32 cellular contexts compared by ENCODE assay signal in the genomic region with DNA sequence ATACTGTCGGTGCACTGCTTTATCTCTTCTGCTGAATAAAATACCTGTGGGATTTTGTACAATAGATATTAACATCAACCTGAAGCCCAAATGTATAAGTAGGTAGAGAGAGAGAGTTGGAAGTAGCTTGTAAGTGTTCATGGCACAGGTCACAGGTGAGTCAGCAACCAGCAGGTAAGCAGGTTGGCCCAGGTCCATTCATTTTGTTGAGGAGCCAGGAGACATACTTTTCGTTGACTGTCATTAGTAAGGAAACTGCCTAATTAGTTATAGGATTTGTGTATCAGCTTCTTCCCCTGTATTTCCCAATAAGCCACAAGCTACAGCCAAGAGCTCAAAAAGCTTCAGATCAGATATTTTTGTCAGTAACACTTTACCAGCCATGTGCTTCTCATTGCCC.
"Had no signal": no experiment of that assay in that cellular context is flagged by ENCODE, and none has a peak within 500 bp of the region (broad histone marks: within the 10 kb centered on the region; RNA-seq: fewer than 3 reads in every experiment).

No MANE protein-coding gene starts in this region.

- H3K4me3 ChIP-seq: adrenal gland, body of pancreas, cardiac muscle cell, colonic mucosa, dorsolateral prefrontal cortex, esophagus squamous epithelium had no signal

- H3K27me3 ChIP-seq: adrenal gland, body of pancreas, cardiac muscle cell, colonic mucosa, esophagus squamous epithelium had no signal

- DNase-seq: activated CD4-positive, alpha-beta memory T cell treated with anti-CD3 and anti-CD28 coated beads for 36 hours; activated CD4-positive, alpha-beta T cell treated with anti-CD3 and anti-CD28 coated beads for 36 hours; activated CD4-positive, alpha-beta T cell treated with anti-CD3 and anti-CD28 coated beads, Interleukin-2, amount 10 ng/mL, durations not matched to agents 24 days and 14 days; activated CD4-positive, CD25-positive, alpha-beta regulatory T cell; activated CD4-positive, CD25-positive, alpha-beta regulatory T cell treated with anti-CD3 and anti-CD28 coated beads, Interleukin-2, amount 50 U/mL, for 72 hours; activated CD8-positive, alpha-beta memory T cell treated with anti-CD3 and anti-CD28 coated beads, Interleukin-2, amount 10 ng/mL, durations not matched to agents 7 days and 5 days; activated CD8-positive, alpha-beta memory T cell treated with anti-CD3 and anti-CD28 coated beads, Interleukin-2, amount 50 U/mL, for 4 hours; activated CD8-positive, alpha-beta T cell treated with anti-CD3 and anti-CD28 coated beads, Interleukin-2, amount 10 ng/mL, durations not matched to agents 7 days and 5 days; activated effector memory CD4-positive, alpha-beta T cell treated with anti-CD3 and anti-CD28 coated beads, Interleukin-2, amount 50 U/mL, for 16 hours; activated naive CD4-positive, alpha-beta T cell treated with anti-CD3 and anti-CD28 coated beads for 36 hours; activated naive CD8-positive, alpha-beta T cell treated with anti-CD3 and anti-CD28 coated beads for 36 hours; activated naive CD8-positive, alpha-beta T cell treated with anti-CD3 and anti-CD28 coated beads, Interleukin-2, amount 50 U/mL, for 24 hours; activated T-cell treated with anti-CD3 and anti-CD28 coated beads, Interleukin-2, amount 50 U/mL, for 1 hour; activated T-cell treated with anti-CD3 and anti-CD28 coated beads, Interleukin-2, amount 50 U/mL, for 48 hours; adrenal gland; amygdala; aorta; body of pancreas; central memory CD4-positive, alpha-beta T cell; cerebellar nuclear complex; colonic mucosa; dorsolateral prefrontal cortex; effector memory CD4-positive, alpha-beta T cell; endodermal cell; erythroblast; esophagus squamous epithelium; T-helper 2 cell had no signal

- ATAC-seq: activated CD4-positive, alpha-beta T cell treated with anti-CD3 and anti-CD28 coated beads for 36 hours; activated CD8-positive, alpha-beta memory T cell treated with anti-CD3 and anti-CD28 coated beads, Interleukin-2, amount 10 ng/mL, durations not matched to agents 7 days and 5 days; activated CD8-positive, alpha-beta T cell treated with anti-CD3 and anti-CD28 coated beads, Interleukin-2, amount 10 ng/mL, durations not matched to agents 7 days and 5 days; activated naive CD8-positive, alpha-beta T cell treated with anti-CD3 and anti-CD28 coated beads, Interleukin-2, amount 50 U/mL, for 24 hours; body of pancreas had no signal

- H3K27ac Mint-ChIP-seq: activated CD4-positive, alpha-beta memory T cell treated with anti-CD3 and anti-CD28 coated beads for 36 hours; activated CD4-positive, alpha-beta T cell treated with anti-CD3 and anti-CD28 coated beads for 36 hours; activated CD4-positive, alpha-beta T cell treated with anti-CD3 and anti-CD28 coated beads, Interleukin-2, amount 10 ng/mL, durations not matched to agents 24 days and 14 days; activated CD8-positive, alpha-beta memory T cell treated with anti-CD3 and anti-CD28 coated beads, Interleukin-2, amount 10 ng/mL, durations not matched to agents 7 days and 5 days; activated CD8-positive, alpha-beta T cell treated with anti-CD3 and anti-CD28 coated beads, Interleukin-2, amount 10 ng/mL, durations not matched to agents 7 days and 5 days; activated naive CD4-positive, alpha-beta T cell treated with anti-CD3 and anti-CD28 coated beads for 36 hours; activated naive CD4-positive, alpha-beta T cell treated with anti-CD3 and anti-CD28 coated beads, Interleukin-2, amount 50 U/mL, for 24 hours; activated naive CD8-positive, alpha-beta T cell treated with anti-CD3 and anti-CD28 coated beads for 36 hours; activated naive CD8-positive, alpha-beta T cell treated with anti-CD3 and anti-CD28 coated beads, Interleukin-2, amount 50 U/mL, for 24 hours; activated T-helper 1 cell treated with anti-CD3 and anti-CD28 coated beads, Interleukin-12 subunit alpha, Interleukin-12 subunit beta, Interleukin-2, Interleukin-4 antibody, amounts not matched to agents 30 ng/mL and 10 ng/mL and 1 ng/mL, durations not matched to agents 14 hours and 24 hours and 36 hours; activated T-helper 2 cell treated with anti-CD3 and anti-CD28 coated beads, Interferon-gamma antibody, Interleukin-2, Interleukin-4, amounts not matched to agents 10 μg/mL and 5 μg/mL and 100 μg/mL, durations not matched to agents 14 hours and 24 hours and 36 hours; dendritic cell treated with granulocyte-macrophage colony-stimulating factor and Interleukin-4, amounts not matched to agents 40 ng/mL and 50 ng/mL, for 4 days; endodermal cell had no signal

- H3K36me3 ChIP-seq: adrenal gland, cardiac muscle cell, colonic mucosa, esophagus squamous epithelium had no signal

- H3K27ac ChIP-seq: adrenal gland, body of pancreas, cardiac muscle cell, colonic mucosa, dorsolateral prefrontal cortex, esophagus squamous epithelium had no signal

- H3K4me1 Mint-ChIP-seq: activated CD4-positive, alpha-beta T cell treated with anti-CD3 and anti-CD28 coated beads for 36 hours; activated CD4-positive, alpha-beta T cell treated with anti-CD3 and anti-CD28 coated beads, Interleukin-2, amount 10 ng/mL, durations not matched to agents 24 days and 14 days; activated CD8-positive, alpha-beta memory T cell treated with anti-CD3 and anti-CD28 coated beads, Interleukin-2, amount 10 ng/mL, durations not matched to agents 7 days and 5 days; activated naive CD4-positive, alpha-beta T cell treated with anti-CD3 and anti-CD28 coated beads, Interleukin-2, amount 50 U/mL, for 24 hours; activated naive CD8-positive, alpha-beta T cell treated with anti-CD3 and anti-CD28 coated beads for 36 hours; activated naive CD8-positive, alpha-beta T cell treated with anti-CD3 and anti-CD28 coated beads, Interleukin-2, amount 50 U/mL, for 24 hours had no signal

- H3K9me3 ChIP-seq: adrenal gland, body of pancreas, colonic mucosa, esophagus squamous epithelium had no signal

- H3K4me3 Mint-ChIP-seq: activated CD4-positive, alpha-beta memory T cell treated with anti-CD3 and anti-CD28 coated beads for 36 hours; activated CD4-positive, alpha-beta T cell treated with anti-CD3 and anti-CD28 coated beads for 36 hours; activated CD4-positive, alpha-beta T cell treated with anti-CD3 and anti-CD28 coated beads, Interleukin-2, amount 10 ng/mL, durations not matched to agents 24 days and 14 days; activated CD8-positive, alpha-beta memory T cell treated with anti-CD3 and anti-CD28 coated beads, Interleukin-2, amount 10 ng/mL, durations not matched to agents 7 days and 5 days; activated CD8-positive, alpha-beta T cell treated with anti-CD3 and anti-CD28 coated beads, Interleukin-2, amount 10 ng/mL, durations not matched to agents 7 days and 5 days; activated naive CD4-positive, alpha-beta T cell treated with anti-CD3 and anti-CD28 coated beads for 36 hours; activated naive CD4-positive, alpha-beta T cell treated with anti-CD3 and anti-CD28 coated beads, Interleukin-2, amount 50 U/mL, for 24 hours; activated naive CD8-positive, alpha-beta T cell treated with anti-CD3 and anti-CD28 coated beads for 36 hours; activated naive CD8-positive, alpha-beta T cell treated with anti-CD3 and anti-CD28 coated beads, Interleukin-2, amount 50 U/mL, for 24 hours; activated T-helper 1 cell treated with anti-CD3 and anti-CD28 coated beads, Interleukin-12 subunit alpha, Interleukin-12 subunit beta, Interleukin-2, Interleukin-4 antibody, amounts not matched to agents 30 ng/mL and 10 ng/mL and 1 ng/mL, durations not matched to agents 14 hours and 24 hours and 36 hours; dendritic cell treated with granulocyte-macrophage colony-stimulating factor and Interleukin-4, amounts not matched to agents 40 ng/mL and 50 ng/mL, for 4 days; endodermal cell had no signal

- H3K9me3 Mint-ChIP-seq: endodermal cell had no signal

- H3K36me3 Mint-ChIP-seq: activated CD4-positive, alpha-beta memory T cell treated with anti-CD3 and anti-CD28 coated beads for 36 hours; activated naive CD4-positive, alpha-beta T cell treated with anti-CD3 and anti-CD28 coated beads, Interleukin-2, amount 50 U/mL, for 24 hours; activated naive CD8-positive, alpha-beta T cell treated with anti-CD3 and anti-CD28 coated beads for 36 hours had no signal

- H3K27me3 Mint-ChIP-seq: activated CD4-positive, alpha-beta memory T cell treated with anti-CD3 and anti-CD28 coated beads for 36 hours; activated CD4-positive, alpha-beta T cell treated with anti-CD3 and anti-CD28 coated beads for 36 hours; activated CD4-positive, alpha-beta T cell treated with anti-CD3 and anti-CD28 coated beads, Interleukin-2, amount 10 ng/mL, durations not matched to agents 24 days and 14 days; activated CD8-positive, alpha-beta memory T cell treated with anti-CD3 and anti-CD28 coated beads, Interleukin-2, amount 10 ng/mL, durations not matched to agents 7 days and 5 days; activated naive CD4-positive, alpha-beta T cell treated with anti-CD3 and anti-CD28 coated beads, Interleukin-2, amount 50 U/mL, for 24 hours; activated naive CD8-positive, alpha-beta T cell treated with anti-CD3 and anti-CD28 coated beads for 36 hours; activated naive CD8-positive, alpha-beta T cell treated with anti-CD3 and anti-CD28 coated beads, Interleukin-2, amount 50 U/mL, for 24 hours; dendritic cell treated with granulocyte-macrophage colony-stimulating factor and Interleukin-4, amounts not matched to agents 40 ng/mL and 50 ng/mL, for 4 days had no signal

- H3K4me1 ChIP-seq: adrenal gland, body of pancreas, colonic mucosa, esophagus squamous epithelium had no signal
